25 cellular contexts compared by ENCODE assay signal in genomic region chr12:40735551-40736230, GRCh38. TPM values are rescaled to one million over a fixed set of nuclear protein-coding genes. Genes with fewer than 3 reads are reported as not detected.
DNase-seq lines count a peak whose midpoint lies in the region; ATAC-seq and TF ChIP-seq lines count a peak whose summit lies in the region.
"Had no signal": no experiment of that assay in that cellular context is flagged by ENCODE, and none has a peak within 500 bp of the region (broad histone marks: within the 10 kb centered on the region; RNA-seq: fewer than 3 reads in every experiment).

No MANE protein-coding gene starts in this region.

- H3K27me3 Mint-ChIP-seq in GM23338 (ENCODE audit: insufficient read depth, low read depth, poor library complexity) (no peaks in the 10 kb centered on the region), WTC11 (ENCODE audit: low read depth) (no peaks in the 10 kb centered on the region)

- no peaks in the 10 kb centered on the region for H3K79me2 ChIP-seq in GM23338 (replicated peaks; ENCODE audit: insufficient read depth)

- 0 out of 2 replicates have a peak overlapping the region, but pooled peaks have one; percentile 4 for H3K4me2 ChIP-seq in GM23338

- TF ChIP-seq CTCF in GM23338 (conservative IDR thresholded peaks at IDR 0.05; ENCODE audit: low read depth in 2 of 2) (no peak), WTC11 (IDR thresholded peaks at IDR 0.05) (no peak), dorsolateral prefrontal cortex (IDR thresholded peaks at IDR 0.05 in 54 of 56, conservative IDR thresholded peaks at IDR 0.05 in 2 of 56; ENCODE audit: low read depth in 1 of 56, partially characterized antibody in 56 of 56) (no peak)

- H3K9me2 ChIP-seq in GM23338 (ENCODE audit: insufficient read depth), result no peaks in the 10 kb centered on the region

- no peak overlapping the region for H2AFZ ChIP-seq in GM23338

- no peaks in the 10 kb centered on the region for H3F3A ChIP-seq in GM23338 (replicated peaks; ENCODE audit: low read depth)

- POLR2A ChIA-PET in WTC11 (lab: Charles Lee), result no interaction called here

- H3K27ac ChIP-seq in GM23338 (ENCODE audit: low read depth), result no peak overlapping the region
- no peak overlapping the region for H3K27ac ChIP-seq in dorsolateral prefrontal cortex
- H3K27ac ChIP-seq: 22Rv1 had no signal

- no peak overlapping the region for H3K4me3 Mint-ChIP-seq in GM23338
- no peak overlapping the region for H3K4me3 Mint-ChIP-seq in WTC11
- H3K4me3 Mint-ChIP-seq: HFFc6 had no signal

- intact Hi-C loops in sciatic nerve (cut with DNase I) (no loop called here), dorsolateral prefrontal cortex (cut with DNase I) (no loop called here)

- H3K4me3 ChIP-seq in GM23338, result no peak overlapping the region
- no peak overlapping the region for H3K4me3 ChIP-seq in dorsolateral prefrontal cortex
- H3K4me3 ChIP-seq: GM12878, HAP-1 had no signal

- H3K36me3 Mint-ChIP-seq in GM23338 (ENCODE audit: low read depth) (peaks cover 4% of the 10 kb centered on the region; the same call in 1 of the 3 replicates), WTC11 (peaks cover 6% of the 10 kb centered on the region)

- peaks cover 43% of the 10 kb centered on the region for H3K4me1 ChIP-seq in GM23338 (ENCODE audit: insufficient read depth)

- no peak for ATAC-seq in GM23338
- peak; percentile 90 for ATAC-seq in sciatic nerve
- no peak for ATAC-seq in WTC11
- ATAC-seq in HG03280 (IDR thresholded peaks at IDR 0.05; ENCODE audit: unreplicated experiment), result no peak
- ATAC-seq: GM12878 had no signal

- CTCF ChIA-PET in WTC11 (lab: Charles Lee), result interaction anchor here (0.9 kb wide), 1 partner anchor 9 kb away, joined by 5 read pairs; no protein-coding TSS in a partner anchor

- peak in 2 of 3 experiments; percentile 29 to 78 for DNase-seq in NCI-H1417 (lab: John Stamatoyannopoulos, UW)
- DNase-seq in NCI-H1417 treated with DMSO at 0.1 percent for 48 hours (lab: John Stamatoyannopoulos, UW), result no peak
- DNase-seq in GM23338 (ENCODE audit: low spot score), result no peak
- peak; percentile 97 for DNase-seq in SK-N-DZ (ENCODE audit: low spot score)
- no peak for DNase-seq in sciatic nerve (ENCODE audit: low spot score)
- no peak for DNase-seq in WTC11 (ENCODE audit: low spot score)
- DNase-seq in dorsolateral prefrontal cortex, result no peak
- DNase-seq: ACHN, GDM1, HFFc6, KBM-7, MV-4-11, NCI-H1105 treated with DMSO at 0.1 percent for 48 hours, NCI-H1694, NCI-H2029 treated with DMSO at 0.1 percent for 48 hours, NCI-H510A treated with DMSO at 0.1 percent for 48 hours, NCI-H774, SIG-M5 had no signal

- H3K27ac Mint-ChIP-seq in GM23338 (peak overlapping the region; percentile 28; the same call in 1 of the 2 replicates), WTC11 (no peak overlapping the region)
- H3K27ac Mint-ChIP-seq: HFFc6 had no signal

- H3K27me3 ChIP-seq in GM23338 (ENCODE audit: insufficient read depth), result no peaks in the 10 kb centered on the region
- peaks cover 0 to 4% (median 0%) of the 10 kb centered on the region in 45 donors for H3K27me3 ChIP-seq in dorsolateral prefrontal cortex

- no peaks in the 10 kb centered on the region for H4K20me1 ChIP-seq in GM23338 (replicated peaks; ENCODE audit: insufficient read depth)

- H3K36me3 ChIP-seq in GM23338 (ENCODE audit: insufficient read depth), result no peaks in the 10 kb centered on the region
- H3K36me3 ChIP-seq: HAP-1 had no signal

- H3K9me3 Mint-ChIP-seq in GM23338 (peaks cover 4% of the 10 kb centered on the region; the same call in 1 of the 3 replicates), WTC11 (peaks cover 10% of the 10 kb centered on the region)

- H3K4me1 Mint-ChIP-seq in GM23338 (peaks cover 37% of the 10 kb centered on the region), WTC11 (peaks cover 37% of the 10 kb centered on the region)

TF ChIP-seq in WTC11, 78 proteins besides CTCF, POLR2A, EP300 and RAD21 (continues in another document):
- no peak for TF ChIP-seq HMGXB4 (CRISPR knock-in tag; IDR thresholded peaks at IDR 0.05)
- no peak for TF ChIP-seq MXD4 (CRISPR knock-in tag; IDR thresholded peaks at IDR 0.05; ENCODE audit: borderline replicate concordance)
- TF ChIP-seq JAZF1 (CRISPR knock-in tag; IDR thresholded peaks at IDR 0.05), result no peak
- no peak for TF ChIP-seq IRF2 (CRISPR knock-in tag; IDR thresholded peaks at IDR 0.05; ENCODE audit: borderline replicate concordance, low read depth)
- no peak for TF ChIP-seq SMAD4 (CRISPR knock-in tag; IDR thresholded peaks at IDR 0.05)
- no peak for TF ChIP-seq GRHL2 (CRISPR knock-in tag; IDR thresholded peaks at IDR 0.05; ENCODE audit: insufficient replicate concordance, severe bottlenecking)
- TF ChIP-seq ZNF281 (CRISPR knock-in tag; IDR thresholded peaks at IDR 0.05), result no peak
- no peak for TF ChIP-seq TCF7 (CRISPR knock-in tag; IDR thresholded peaks at IDR 0.05; ENCODE audit: low read depth)
- TF ChIP-seq ZSCAN18 (CRISPR knock-in tag; IDR thresholded peaks at IDR 0.05), result no peak
- no peak for TF ChIP-seq KAT7 (CRISPR knock-in tag; IDR thresholded peaks at IDR 0.05; ENCODE audit: borderline replicate concordance)
- TF ChIP-seq ZNF425 (CRISPR knock-in tag; conservative IDR thresholded peaks at IDR 0.05), result no peak
- TF ChIP-seq GTF2I (CRISPR knock-in tag; conservative IDR thresholded peaks at IDR 0.05), result no peak
- no peak for TF ChIP-seq RORB (CRISPR knock-in tag; IDR thresholded peaks at IDR 0.05)
- no peak for TF ChIP-seq ZNF138 (CRISPR knock-in tag; conservative IDR thresholded peaks at IDR 0.05)
- no peak for TF ChIP-seq OVOL2 (CRISPR knock-in tag; IDR thresholded peaks at IDR 0.05; ENCODE audit: borderline replicate concordance)

RNA-seq across cellular contexts. Expression of gene CNTN1, which starts 43.5 kb away (rescaled TPM):
- total RNA-seq in GM23338 (2014; rRNA removed; shearing (Covaris generic)), result 26.5 and 27.0 TPM in 2 replicates
- 4.8 and 5.0 TPM in 2 replicates for polyA plus RNA-seq in GM23338 (2016; fragmentation: Nextera tagmentation; extraction: Ambion mirVana)
- polyA plus RNA-seq in SK-N-DZ (2014; cell fraction: cytosol; rRNA removed), result 284 and 302 TPM in 2 replicates
- polyA plus RNA-seq in SK-N-DZ (2014; cell fraction: nucleus; rRNA removed), result 98.1 and 114 TPM in 2 replicates
- total RNA-seq in sciatic nerve (83.8 TPM), WTC11 (2021) (15.6 to 17.0 TPM (median 16.9 TPM) in 3 replicates), dorsolateral prefrontal cortex (100 to 1,000 TPM; 195 to 504 (median 324) TPM)
- total RNA-seq: HFFc6; LHCN-M2; MCF 10A; T-helper 1 cell treated with Interleukin-12 subunit alpha and Interleukin-12 subunit beta and Interleukin-4 antibody, amounts not matched to agents 30 ng/mL and 1 ng/mL, for 36 hours had no signal

Comparison
In these comparisons a context has a peak if more than half of its experiments do, and no peak if none do; other contexts are left out.
1. DNase-seq: peak in NCI-H1417 (2 of 3) and SK-N-DZ (single experiment); none in NCI-H1417 treated with DMSO at 0.1 percent for 48 hours (single experiment), GM23338 (single experiment), sciatic nerve (single experiment), WTC11 (single experiment) and dorsolateral prefrontal cortex (0 of 10).